In the genomic region with DNA sequence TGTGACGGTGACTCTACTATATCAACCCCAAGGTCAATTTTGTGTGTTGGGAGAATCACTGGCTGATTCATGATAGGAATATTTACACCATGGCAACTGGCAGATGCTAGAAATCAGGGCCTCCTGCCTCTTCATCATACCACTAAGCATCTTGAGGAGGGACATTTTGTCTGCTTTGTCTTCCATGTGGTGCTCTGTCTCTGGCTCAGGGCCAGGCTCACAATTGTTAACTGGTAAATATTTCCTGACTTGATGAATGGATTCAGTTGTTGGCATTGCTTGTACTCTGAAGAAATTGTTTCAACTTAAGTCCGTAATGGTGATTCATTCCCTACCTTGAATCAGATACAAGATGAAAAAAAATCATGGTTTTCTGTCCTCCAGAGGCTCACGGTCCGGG, we compare ENCODE assay signal across 18 cellular contexts.
DNase-seq lines count a peak whose midpoint lies in the region; ATAC-seq, FAIRE-seq and TF ChIP-seq lines count a peak whose summit lies in the region.
"Had no signal": no experiment of that assay in that cellular context is flagged by ENCODE, and none has a peak within 500 bp of the region (broad histone marks: within the 10 kb centered on the region; RNA-seq: fewer than 3 reads in every experiment).

No MANE protein-coding gene starts in this region.

- no peak overlapping the region for H3K27ac ChIP-seq in endothelial cell of umbilical vein (ENCODE audit: insufficient read depth, low read depth, low read length)
- H3K27ac ChIP-seq: BLaER1, GM23248 had no signal

- H3K4me2 ChIP-seq in endothelial cell of umbilical vein (ENCODE audit: insufficient read depth, low read length) = no peak overlapping the region
- H3K4me2 ChIP-seq: BLaER1 had no signal

- H3K9ac ChIP-seq in endothelial cell of umbilical vein (replicated peaks; ENCODE audit: extremely low read depth, insufficient read depth, low read length) = no peak overlapping the region
- H3K9ac ChIP-seq: BLaER1, GM23248 had no signal

- intact Hi-C loops in endothelial cell of umbilical vein (cut with micrococcal nuclease) = no loop called here

- no peak for TF ChIP-seq POLR2A in endothelial cell of umbilical vein (IDR thresholded peaks at IDR 0.05; ENCODE audit: low read depth, low read length)

- H3K36me3 Mint-ChIP-seq in nephron progenitor cell (ENCODE audit: low read depth) = no peaks in the 10 kb centered on the region
- H3K36me3 Mint-ChIP-seq: CD14-positive monocyte; CD4-positive, alpha-beta memory T cell had no signal

- peak overlapping the region; percentile 52 for H3K27ac Mint-ChIP-seq in nephron progenitor cell
- H3K27ac Mint-ChIP-seq: CD14-positive monocyte; CD4-positive, alpha-beta memory T cell had no signal

- dilution Hi-C loops in endothelial cell of umbilical vein (cut with MboI; ENCODE audit: extremely low pct_ligation_motif_present, low sequenced_read_pairs) = no loop called here

- no peak overlapping the region for H3K4me3 Mint-ChIP-seq in nephron progenitor cell
- H3K4me3 Mint-ChIP-seq: CD14-positive monocyte; CD4-positive, alpha-beta memory T cell had no signal

- no TSS peak for BruUV-seq in endothelial cell of umbilical vein (replicated peaks; lab: Mats Ljungman, UMichigan)

- H3K4me1 ChIP-seq in endothelial cell of umbilical vein (ENCODE audit: control insufficient read depth, extremely low read depth, insufficient read depth, low read length) = no peaks in the 10 kb centered on the region
- H3K4me1 ChIP-seq: BLaER1, HAP-1 had no signal

- no peak for TF ChIP-seq CTCF in endothelial cell of umbilical vein (IDR thresholded peaks at IDR 0.05; ENCODE audit: extremely low read depth in 1 of 2, insufficient read depth in 1 of 2, low read depth in 1 of 2, low read length in 2 of 2)
- no peak for TF ChIP-seq CTCF in nephron progenitor cell (IDR thresholded peaks at IDR 0.05)

- peak; percentile 14 for DNase-seq in NCI-H748 (lab: John Stamatoyannopoulos, UW; ENCODE audit: unreplicated experiment)
- DNase-seq in NCI-H748 treated with DMSO at 0.1 percent for 48 hours (lab: John Stamatoyannopoulos, UW) = no peak
- peak; percentile 39 for DNase-seq in endothelial cell of umbilical vein (ENCODE audit: low read depth, low spot score)
- no peak for DNase-seq in nephron progenitor cell
- no peak for DNase-seq in NCI-H146 (lab: John Stamatoyannopoulos, UW)
- DNase-seq: 8988T; CD4-positive, alpha-beta memory T cell; DMS153; DMS79 treated with DMSO at 0.1 percent for 48 hours; GF-D8; GM23248; IMR-90 had no signal

- POLR2A ChIA-PET in endothelial cell of umbilical vein (lab: Charles Lee) = no interaction called here

- H3K9me1 ChIP-seq in endothelial cell of umbilical vein (replicated peaks; ENCODE audit: control insufficient read depth, extremely low read depth, insufficient read depth, low read length) = no peaks in the 10 kb centered on the region

- no peak overlapping the region for H2AFZ ChIP-seq in endothelial cell of umbilical vein (ENCODE audit: low read depth, low read length)
- H2AFZ ChIP-seq: GM23248 had no signal

- no peak for FAIRE-seq in endothelial cell of umbilical vein (lab: Jason Lieb, UNC)
- FAIRE-seq: HTR-8/SVneo had no signal

- no peaks in the 10 kb centered on the region for H4K20me1 ChIP-seq in endothelial cell of umbilical vein (replicated peaks; ENCODE audit: control insufficient read depth, extremely low read depth, insufficient read depth, low read length)
- H4K20me1 ChIP-seq: BLaER1 had no signal

- peaks cover 34% of the 10 kb centered on the region for H3K9me3 Mint-ChIP-seq in nephron progenitor cell

- H3K27me3 ChIP-seq in endothelial cell of umbilical vein (ENCODE audit: control insufficient read depth in 2 of 2, insufficient read depth in 2 of 2, low read length in 2 of 2) = no peaks in the 10 kb centered on the region
- H3K27me3 ChIP-seq: BLaER1 had no signal

- no peaks in the 10 kb centered on the region for H3K9me3 ChIP-seq in endothelial cell of umbilical vein (replicated peaks; ENCODE audit: control insufficient read depth, insufficient read depth, low read length)
- H3K9me3 ChIP-seq: HAP-1 had no signal

- ATAC-seq in HG02973 (IDR thresholded peaks at IDR 0.05; ENCODE audit: unreplicated experiment) (no peak), HG03097 (IDR thresholded peaks at IDR 0.05; ENCODE audit: low FRiP score, unreplicated experiment) (no peak)

- H3K4me1 Mint-ChIP-seq in nephron progenitor cell = no peaks in the 10 kb centered on the region
- H3K4me1 Mint-ChIP-seq: CD4-positive, alpha-beta memory T cell had no signal

- peaks cover 20% of the 10 kb centered on the region for H3K27me3 Mint-ChIP-seq in nephron progenitor cell (ENCODE audit: low read depth, poor library complexity)

- no peaks in the 10 kb centered on the region for H3K79me2 ChIP-seq in endothelial cell of umbilical vein (ENCODE audit: control insufficient read depth, insufficient read depth, low read length)

- no peaks in the 10 kb centered on the region for H3K36me3 ChIP-seq in endothelial cell of umbilical vein (ENCODE audit: control insufficient read depth in 2 of 2, extremely low read depth in 1 of 2, insufficient read depth in 2 of 2, low read length in 2 of 2)
- H3K36me3 ChIP-seq: BLaER1, HAP-1 had no signal

- CTCF ChIA-PET in endothelial cell of umbilical vein (lab: Charles Lee) = no interaction called here

- no peak overlapping the region for H3K4me3 ChIP-seq in endothelial cell of umbilical vein (replicated peaks in 1 of 3; ENCODE audit: insufficient read depth in 1 of 3, low read depth in 1 of 3, low read length in 3 of 3)
- H3K4me3 ChIP-seq: BLaER1, GM23248, HAP-1 had no signal

TF ChIP-seq in endothelial cell of umbilical vein, 7 proteins besides CTCF, POLR2A, EP300 and RAD21:
- TF ChIP-seq, protein P1, sequence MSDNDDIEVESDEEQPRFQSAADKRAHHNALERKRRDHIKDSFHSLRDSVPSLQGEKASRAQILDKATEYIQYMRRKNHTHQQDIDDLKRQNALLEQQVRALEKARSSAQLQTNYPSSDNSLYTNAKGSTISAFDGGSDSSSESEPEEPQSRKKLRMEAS (IDR thresholded peaks at IDR 0.05; ENCODE audit: insufficient read depth, insufficient read length) = no peak
- TF ChIP-seq JUN (IDR thresholded peaks at IDR 0.05; ENCODE audit: borderline replicate concordance, insufficient read depth, insufficient read length, low read depth) (no peak), FOS (IDR thresholded peaks at IDR 0.05; ENCODE audit: borderline replicate concordance, insufficient read depth, low read length) (no peak), EZH2 (IDR thresholded peaks at IDR 0.05; ENCODE audit: borderline replicate concordance, low read depth, low read length, severe bottlenecking) (no peak), GATA2 (IDR thresholded peaks at IDR 0.05; ENCODE audit: insufficient read depth, insufficient read length, low read depth, low read length) (no peak), MYC (IDR thresholded peaks at IDR 0.05; ENCODE audit: low read depth, low read length) (no peak)

Comparison
In these comparisons a context has a peak if more than half of its experiments do, and no peak if none do; other contexts are left out.
1. DNase-seq: peak in NCI-H748 (single experiment) and endothelial cell of umbilical vein (single experiment); none in NCI-H748 treated with DMSO at 0.1 percent for 48 hours (single experiment), nephron progenitor cell (single experiment) and NCI-H146 (single experiment).